Comparison of ENCODE assay signal across 8 cellular contexts in genomic region chr12:97960741-97961608, GRCh38.
DNase-seq lines count a peak whose midpoint lies in the region; ATAC-seq, FAIRE-seq and TF ChIP-seq lines count a peak whose summit lies in the region.

No MANE protein-coding gene starts in this region.

- peak; percentile 10 for DNase-seq in COLO829 (ENCODE audit: low spot score)
- no peak for DNase-seq in GM18507 (ENCODE audit: extremely low spot score, insufficient read length, low read depth)
- peak; percentile 15 for DNase-seq in NCI-H1694 (lab: John Stamatoyannopoulos, UW)
- peak; percentile 16 for DNase-seq in cerebellar cortex (ENCODE audit: low spot score)
- DNase-seq in pons (ENCODE audit: low spot score), result no peak
- no peak for DNase-seq in omental fat pad (ENCODE audit: low spot score)

- peak; percentile 95 for ATAC-seq in HG02852 (IDR thresholded peaks at IDR 0.05; ENCODE audit: unreplicated experiment)
- no peak for ATAC-seq in omental fat pad (ENCODE audit: low FRiP score)

- TF ChIP-seq EP300 in neural cell (conservative IDR thresholded peaks at IDR 0.05; ENCODE audit: poor library complexity, severe bottlenecking), result no peak

- H3F3A ChIP-seq in neural cell (ENCODE audit: insufficient read depth, low read length, poor library complexity, severe bottlenecking), result no peaks in the 10 kb centered on the region

- H3K79me2 ChIP-seq in neural cell (replicated peaks; ENCODE audit: insufficient read depth, low read length), result no peaks in the 10 kb centered on the region

- no peak overlapping the region for H3K9ac ChIP-seq in neural cell (ENCODE audit: low read length)

- H3K4me2 ChIP-seq in neural cell (ENCODE audit: low read length), result no peak overlapping the region

- FAIRE-seq in GM18507 (lab: Jason Lieb, UNC), result peak; percentile 71

- no peaks in the 10 kb centered on the region for H4K20me1 ChIP-seq in neural cell (ENCODE audit: insufficient read depth)

- H2AFZ ChIP-seq in neural cell (ENCODE audit: low read depth, low read length), result no peak overlapping the region

- peak; percentile 31 for TF ChIP-seq CTCF in neural cell (IDR thresholded peaks at IDR 0.05; ENCODE audit: poor library complexity, severe bottlenecking)
- TF ChIP-seq CTCF in omental fat pad (IDR thresholded peaks at IDR 0.05), result no peak

- no peaks in the 10 kb centered on the region for H3K9me3 ChIP-seq in neural cell (ENCODE audit: low read length)

- no peak overlapping the region for H3K27ac ChIP-seq in neural cell (ENCODE audit: low read length)

- no peaks in the 10 kb centered on the region for H3K36me3 ChIP-seq in neural cell (ENCODE audit: insufficient read depth, low read length)

- TF ChIP-seq RAD21 in neural cell (conservative IDR thresholded peaks at IDR 0.05), result no peak

- H3K4me3 ChIP-seq in neural cell (ENCODE audit: low read length), result no peak overlapping the region

- no peaks in the 10 kb centered on the region for H3K27me3 ChIP-seq in neural cell (ENCODE audit: insufficient read depth, low read depth, low read length)

- no peaks in the 10 kb centered on the region for H3K9me2 ChIP-seq in neural cell (ENCODE audit: insufficient read depth, low read length)

TF ChIP-seq in neural cell, 6 proteins besides CTCF, POLR2A, EP300 and RAD21:
- TF ChIP-seq SMC3 (conservative IDR thresholded peaks at IDR 0.05; ENCODE audit: poor library complexity) (no peak), TAF1 (IDR thresholded peaks at IDR 0.05; ENCODE audit: low read depth) (no peak), POLR2AphosphoS5 (IDR thresholded peaks at IDR 0.05) (no peak), MXI1 (conservative IDR thresholded peaks at IDR 0.05; ENCODE audit: poor library complexity, severe bottlenecking) (no peak), EZH2 (IDR thresholded peaks at IDR 0.05; ENCODE audit: borderline replicate concordance, insufficient read depth, low read length, poor library complexity, severe bottlenecking) (no peak)
- TF ChIP-seq, protein P1, sequence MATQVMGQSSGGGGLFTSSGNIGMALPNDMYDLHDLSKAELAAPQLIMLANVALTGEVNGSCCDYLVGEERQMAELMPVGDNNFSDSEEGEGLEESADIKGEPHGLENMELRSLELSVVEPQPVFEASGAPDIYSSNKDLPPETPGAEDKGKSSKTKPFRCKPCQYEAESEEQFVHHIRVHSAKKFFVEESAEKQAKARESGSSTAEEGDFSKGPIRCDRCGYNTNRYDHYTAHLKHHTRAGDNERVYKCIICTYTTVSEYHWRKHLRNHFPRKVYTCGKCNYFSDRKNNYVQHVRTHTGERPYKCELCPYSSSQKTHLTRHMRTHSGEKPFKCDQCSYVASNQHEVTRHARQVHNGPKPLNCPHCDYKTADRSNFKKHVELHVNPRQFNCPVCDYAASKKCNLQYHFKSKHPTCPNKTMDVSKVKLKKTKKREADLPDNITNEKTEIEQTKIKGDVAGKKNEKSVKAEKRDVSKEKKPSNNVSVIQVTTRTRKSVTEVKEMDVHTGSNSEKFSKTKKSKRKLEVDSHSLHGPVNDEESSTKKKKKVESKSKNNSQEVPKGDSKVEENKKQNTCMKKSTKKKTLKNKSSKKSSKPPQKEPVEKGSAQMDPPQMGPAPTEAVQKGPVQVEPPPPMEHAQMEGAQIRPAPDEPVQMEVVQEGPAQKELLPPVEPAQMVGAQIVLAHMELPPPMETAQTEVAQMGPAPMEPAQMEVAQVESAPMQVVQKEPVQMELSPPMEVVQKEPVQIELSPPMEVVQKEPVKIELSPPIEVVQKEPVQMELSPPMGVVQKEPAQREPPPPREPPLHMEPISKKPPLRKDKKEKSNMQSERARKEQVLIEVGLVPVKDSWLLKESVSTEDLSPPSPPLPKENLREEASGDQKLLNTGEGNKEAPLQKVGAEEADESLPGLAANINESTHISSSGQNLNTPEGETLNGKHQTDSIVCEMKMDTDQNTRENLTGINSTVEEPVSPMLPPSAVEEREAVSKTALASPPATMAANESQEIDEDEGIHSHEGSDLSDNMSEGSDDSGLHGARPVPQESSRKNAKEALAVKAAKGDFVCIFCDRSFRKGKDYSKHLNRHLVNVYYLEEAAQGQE (IDR thresholded peaks at IDR 0.05; ENCODE audit: borderline replicate concordance), result no peak

Comparison
In these comparisons a context has a peak if more than half of its experiments do, and no peak if none do; other contexts are left out.
1. DNase-seq: peak in COLO829 (single experiment), NCI-H1694 (single experiment) and cerebellar cortex (single experiment); none in GM18507 (single experiment), pons (single experiment) and omental fat pad (single experiment).